ENCODE assay signal across 10 cellular contexts in genomic region chr1:198520524-198521254, GRCh38. TPM values are rescaled to one million over a fixed set of nuclear protein-coding genes. Genes with fewer than 3 reads are reported as not detected.
A peak's percentile ranks its signal among the peaks of the same experiment; 100 is the strongest.
DNase-seq lines count a peak whose midpoint lies in the region; ATAC-seq, FAIRE-seq and TF ChIP-seq lines count a peak whose summit lies in the region.
"Had no signal": no experiment of that assay in that cellular context is flagged by ENCODE, and none has a peak within 500 bp of the region (broad histone marks: within the 10 kb centered on the region; RNA-seq: fewer than 3 reads in every experiment).

No MANE protein-coding gene starts in this region.

- 87 to 88% methylated on average over 5 of the region's 5 CpGs for WGBS in thyroid gland, 2 donors
- 68 to 77% methylated on average over 5 of the region's 5 CpGs for WGBS in pancreas, 2 donors

- H3K9me3 ChIP-seq in thyroid gland (no peaks in the 10 kb centered on the region), pancreas (no peaks in the 10 kb centered on the region)

- H3K4me1 ChIP-seq in thyroid gland (no peaks in the 10 kb centered on the region), pancreas (no peaks in the 10 kb centered on the region)

- FAIRE-seq in pancreas (lab: Jason Lieb, UNC): no peak

- H3K36me3 ChIP-seq in thyroid gland (no peaks in the 10 kb centered on the region), pancreas (no peaks in the 10 kb centered on the region)

- no peaks in the 10 kb centered on the region for H3K36me3 Mint-ChIP-seq in activated CD4-positive, alpha-beta memory T cell treated with anti-CD3 and anti-CD28 coated beads for 36 hours

- H3K4me3 Mint-ChIP-seq in activated CD4-positive, alpha-beta memory T cell treated with anti-CD3 and anti-CD28 coated beads for 36 hours: peak overlapping the region; percentile 67

- peak; percentile 28 for DNase-seq in CD1c-positive myeloid dendritic cell (ENCODE audit: extremely low spot score)
- no peak for DNase-seq in activated CD4-positive, alpha-beta memory T cell treated with anti-CD3 and anti-CD28 coated beads for 36 hours
- DNase-seq in thyroid gland: no peak
- no peak for DNase-seq in NCI-H2081 (lab: John Stamatoyannopoulos, UW)
- no peak for DNase-seq in pancreas
- DNase-seq in T-helper 9 cell: no peak
- DNase-seq: NCI-H2029 had no signal

- intact Hi-C loops in activated CD4-positive, alpha-beta memory T cell treated with anti-CD3 and anti-CD28 coated beads for 36 hours (cut with micrococcal nuclease): loop anchor here (1.0 to 5.0 kb wide), 11 partner anchors 37 to 744 kb away; no protein-coding TSS in a partner anchor
- intact Hi-C loops in thyroid gland (cut with DNase I) (no loop called here), pancreas (cut with DNase I) (no loop called here)

- H3K27ac ChIP-seq in thyroid gland (no peak overlapping the region), pancreas (no peak overlapping the region)

- H3K9me3 Mint-ChIP-seq in activated CD4-positive, alpha-beta memory T cell treated with anti-CD3 and anti-CD28 coated beads for 36 hours: no peaks in the 10 kb centered on the region

- POLR2A ChIA-PET in activated CD4-positive, alpha-beta memory T cell treated with anti-CD3 and anti-CD28 coated beads for 36 hours (lab: Charles Lee): interaction anchor here (1.1 to 2.4 kb wide), 8 partner anchors 82 to 161 kb away, joined by 3 to 9 read pairs (median 4); partner anchors contain the start of gene PTPRC

- TF ChIP-seq POLR2A in thyroid gland (IDR thresholded peaks at IDR 0.05): no peak

- CTCF ChIA-PET in activated CD4-positive, alpha-beta memory T cell treated with anti-CD3 and anti-CD28 coated beads for 36 hours (lab: Charles Lee): interaction anchor here (0.6 to 2.7 kb wide), 6 partner anchors 115 to 617 kb away, joined by 3 to 10 read pairs (median 4); no protein-coding TSS in a partner anchor

- TF ChIP-seq CTCF in thyroid gland (IDR thresholded peaks at IDR 0.05): no peak
- TF ChIP-seq CTCF in pancreas (IDR thresholded peaks at IDR 0.05): no peak

- H3K4me3 ChIP-seq in thyroid gland (replicated peaks in 1 of 3) (no peak overlapping the region), pancreas (no peak overlapping the region)

- no peaks in the 10 kb centered on the region for H3K27me3 Mint-ChIP-seq in activated CD4-positive, alpha-beta memory T cell treated with anti-CD3 and anti-CD28 coated beads for 36 hours

- peak overlapping the region; percentile 79 for H3K27ac Mint-ChIP-seq in activated CD4-positive, alpha-beta memory T cell treated with anti-CD3 and anti-CD28 coated beads for 36 hours

- H3K4me1 Mint-ChIP-seq in activated CD4-positive, alpha-beta memory T cell treated with anti-CD3 and anti-CD28 coated beads for 36 hours (ENCODE audit: low read depth): peaks cover 78% of the 10 kb centered on the region

- H3K27me3 ChIP-seq in thyroid gland (no peaks in the 10 kb centered on the region), pancreas (no peaks in the 10 kb centered on the region)

- ATAC-seq in GM19324 (IDR thresholded peaks at IDR 0.05; ENCODE audit: low FRiP score, unreplicated experiment) (peak; percentile 87), HG03060 (IDR thresholded peaks at IDR 0.05; ENCODE audit: low read depth, unreplicated experiment) (peak; percentile 95), pancreas (no peak)

RNA-seq across cellular contexts. Expression of gene ATP6V1G3, which starts 19.8 kb away (rescaled TPM):
- not detected for total RNA-seq in activated CD4-positive, alpha-beta memory T cell treated with anti-CD3 and anti-CD28 coated beads for 36 hours
- total RNA-seq in thyroid gland: not detected
- not detected for total RNA-seq in pancreas
- not detected for polyA plus RNA-seq in pancreas
- total RNA-seq: glomerular endothelial cell had no signal

Comparison
In these comparisons a context has a peak if more than half of its experiments do, and no peak if none do; other contexts are left out.
1. ATAC-seq: peak in GM19324 (single experiment) and HG03060 (single experiment); none in pancreas (0 of 4).